In the genomic region with DNA sequence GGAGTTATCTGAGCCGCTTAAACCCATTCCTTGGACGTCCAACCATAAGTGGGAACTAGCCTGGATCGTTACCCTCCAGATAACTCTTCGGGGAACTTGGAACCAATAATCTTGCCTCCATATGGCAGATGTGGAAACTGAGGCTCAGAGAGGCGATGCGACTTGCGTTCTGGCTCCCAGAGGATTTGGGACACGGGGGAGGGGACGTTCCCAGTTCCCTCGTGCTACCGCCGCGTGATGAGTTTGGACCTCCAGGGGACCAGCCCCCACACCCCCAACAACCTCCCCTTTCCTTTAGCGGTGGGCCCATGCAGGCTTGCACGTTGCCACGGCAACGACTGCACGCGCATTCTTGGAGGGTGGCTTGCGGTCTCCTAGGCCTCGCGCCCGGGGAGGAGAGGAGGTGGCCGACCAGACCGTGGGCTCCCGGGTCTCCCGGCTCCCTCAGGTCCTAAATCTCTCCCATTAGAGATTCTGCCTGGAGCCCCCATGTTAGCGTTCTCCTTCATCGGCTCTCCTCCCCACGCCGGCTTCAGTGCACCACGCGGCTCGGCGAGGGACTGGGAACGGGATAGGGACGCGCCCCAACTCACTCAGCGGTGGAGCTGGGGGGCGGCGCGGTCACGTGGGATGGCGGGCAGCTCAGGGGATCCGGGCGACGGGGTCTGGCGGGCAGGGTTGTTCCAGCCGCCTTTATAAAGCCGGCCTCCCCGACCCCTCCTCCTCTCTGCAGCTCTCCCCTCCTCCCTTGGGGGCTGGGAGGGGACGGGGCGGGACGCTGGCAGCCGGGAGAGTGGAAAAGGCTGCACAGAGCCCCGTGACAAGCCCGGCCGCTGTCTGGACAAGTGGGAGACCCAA, we compare ENCODE assay signal across 1 cellular context.
TF ChIP-seq lines count a peak whose summit lies in the region.

PLTP (minus strand) TSS at position 670 of the 858 bp plus-strand sequence. CDS start 703 bp downstream, outside the sequence.

TF ChIP-seq in HepG2, 621 proteins besides CTCF, POLR2A, EP300 and RAD21 (continued from another document and continues in another):
- TF ChIP-seq ZZZ3 (CRISPR knock-in tag; IDR thresholded peaks at IDR 0.05; ENCODE audit: borderline replicate concordance) (peak; percentile 90), ZSCAN31 (CRISPR knock-in tag; IDR thresholded peaks at IDR 0.05; ENCODE audit: low read depth) (peak; percentile 70; the same call in 1 of the 2 replicates), AGO1 (IDR thresholded peaks at IDR 0.05; ENCODE audit: low read depth, low read length, poor library complexity, severe bottlenecking) (peak; percentile 77), HOXA5 (CRISPR knock-in tag; IDR thresholded peaks at IDR 0.05) (no peak), NFATC3 (CRISPR knock-in tag; IDR thresholded peaks at IDR 0.05) (no peak), CBX1 (IDR thresholded peaks at IDR 0.05; ENCODE audit: low read depth) (peak; percentile 37), ZNF33A (CRISPR knock-in tag; IDR thresholded peaks at IDR 0.05; ENCODE audit: borderline replicate concordance) (no peak), PAWR (CRISPR knock-in tag; IDR thresholded peaks at IDR 0.05; ENCODE audit: borderline replicate concordance) (peak; percentile 26; the same call in 1 of the 2 replicates), PTBP1 (IDR thresholded peaks at IDR 0.05; ENCODE audit: low read depth, low read length, poor library complexity, severe bottlenecking) (peak; percentile 83), MYC (CRISPR knock-in tag; IDR thresholded peaks at IDR 0.05; ENCODE audit: borderline replicate concordance) (peak; percentile 76; the same call in 1 of the 2 replicates), HNRNPUL1 (IDR thresholded peaks at IDR 0.05; ENCODE audit: low read depth, low read length) (no peak), ZMYM2 (CRISPR knock-in tag; IDR thresholded peaks at IDR 0.05) (0 out of 2 replicates have a peak, but pooled peaks have one; percentile 18), ZNF230 (CRISPR knock-in tag; IDR thresholded peaks at IDR 0.05) (peak; percentile 93), ZNF816 (CRISPR knock-in tag; IDR thresholded peaks at IDR 0.05; ENCODE audit: borderline replicate concordance) (no peak), AGO2 (optimal IDR thresholded peaks at IDR 0.05; ENCODE audit: low read depth, low read length) (peak; percentile 25), HOXA3 (CRISPR knock-in tag; IDR thresholded peaks at IDR 0.05) (peak; percentile 24; the same call in 1 of the 2 replicates), U2AF2 (IDR thresholded peaks at IDR 0.05; ENCODE audit: low read depth, low read length) (0 out of 2 replicates have a peak, but pooled peaks have one; percentile 86), ZNF629 (CRISPR knock-in tag; conservative IDR thresholded peaks at IDR 0.05) (peak; percentile 41; the same call in 1 of the 2 replicates), ZNF883 (CRISPR knock-in tag; IDR thresholded peaks at IDR 0.05; ENCODE audit: not compliant biosample characterization) (peak; percentile 65), SALL1 (CRISPR knock-in tag; IDR thresholded peaks at IDR 0.05) (peak; percentile 67), ARID3A (IDR thresholded peaks at IDR 0.05; ENCODE audit: low read depth, low read length) (no peak), HES4 (CRISPR knock-in tag; IDR thresholded peaks at IDR 0.05; ENCODE audit: borderline replicate concordance) (peak; percentile 66; the same call in 1 of the 2 replicates), ZSCAN21 (CRISPR knock-in tag; IDR thresholded peaks at IDR 0.05; ENCODE audit: borderline replicate concordance) (peak; percentile 35; the same call in 1 of the 2 replicates), ZFY (CRISPR knock-in tag; IDR thresholded peaks at IDR 0.05) (peak; percentile 56), ZNF619 (CRISPR knock-in tag; IDR thresholded peaks at IDR 0.05) (0 out of 2 replicates have a peak, but pooled peaks have one; percentile 22), ZBTB3 (CRISPR knock-in tag; IDR thresholded peaks at IDR 0.05; ENCODE audit: borderline replicate concordance, low read depth) (peak; percentile 37; the same call in 1 of the 2 replicates), RBAK (CRISPR knock-in tag; IDR thresholded peaks at IDR 0.05) (0 out of 2 replicates have a peak, but pooled peaks have one; percentile 19), PHF8 (CRISPR knock-in tag; IDR thresholded peaks at IDR 0.05) (peak; percentile 55), ZNF660 (CRISPR knock-in tag; IDR thresholded peaks at IDR 0.05; ENCODE audit: borderline replicate concordance, low read depth) (peak; percentile 84; the same call in 1 of the 2 replicates), FOXA3 (CRISPR knock-in tag; IDR thresholded peaks at IDR 0.05) (no peak), CHD2 (IDR thresholded peaks at IDR 0.05; ENCODE audit: low read depth, low read length) (no peak), KDM2A (CRISPR knock-in tag; IDR thresholded peaks at IDR 0.05; ENCODE audit: borderline replicate concordance, low read depth) (peak; percentile 66; the same call in 1 of the 2 replicates), HDAC2 (CRISPR knock-in tag; IDR thresholded peaks at IDR 0.05) (0 out of 2 replicates have a peak, but pooled peaks have one; percentile 13), HOXA9 (CRISPR knock-in tag; IDR thresholded peaks at IDR 0.05; ENCODE audit: borderline replicate concordance) (no peak), RARA (CRISPR knock-in tag; IDR thresholded peaks at IDR 0.05) (no peak), ZBTB7A (CRISPR knock-in tag; IDR thresholded peaks at IDR 0.05) (peak; percentile 58; the same call in 1 of the 2 replicates), BORCS8-MEF2B (CRISPR knock-in tag; IDR thresholded peaks at IDR 0.05) (peak; percentile 54; the same call in 1 of the 2 replicates), ZBTB1 (CRISPR knock-in tag; IDR thresholded peaks at IDR 0.05; ENCODE audit: borderline replicate concordance) (no peak), SAP130 (CRISPR knock-in tag; IDR thresholded peaks at IDR 0.05; ENCODE audit: low read depth) (peak; percentile 50), MTA1 (CRISPR knock-in tag; IDR thresholded peaks at IDR 0.05; ENCODE audit: borderline replicate concordance) (peak; percentile 78; the same call in 1 of the 2 replicates), DMAP1 (CRISPR knock-in tag; IDR thresholded peaks at IDR 0.05) (0 out of 2 replicates have a peak, but pooled peaks have one; percentile 16), RFX3 (CRISPR knock-in tag; IDR thresholded peaks at IDR 0.05) (peak; percentile 85), SP4 (CRISPR knock-in tag; IDR thresholded peaks at IDR 0.05) (0 out of 2 replicates have a peak, but pooled peaks have one; percentile 62), HNF4A (CRISPR knock-in tag; IDR thresholded peaks at IDR 0.05) (no peak), ZNF292 (CRISPR knock-in tag; IDR thresholded peaks at IDR 0.05; ENCODE audit: borderline replicate concordance, low read depth) (peak; percentile 91)
- TF ChIP-seq, protein P1, sequence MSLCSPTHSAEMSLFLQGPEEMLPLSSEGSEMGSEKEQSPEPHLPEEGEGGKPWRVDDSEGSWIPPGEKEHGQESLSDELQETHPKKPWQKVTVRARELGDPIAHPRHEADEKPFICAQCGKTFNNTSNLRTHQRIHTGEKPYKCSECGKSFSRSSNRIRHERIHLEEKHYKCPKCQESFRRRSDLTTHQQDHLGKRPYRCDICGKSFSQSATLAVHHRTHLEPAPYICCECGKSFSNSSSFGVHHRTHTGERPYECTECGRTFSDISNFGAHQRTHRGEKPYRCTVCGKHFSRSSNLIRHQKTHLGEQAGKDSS (CRISPR knock-in tag; IDR thresholded peaks at IDR 0.05; ENCODE audit: borderline replicate concordance, low read depth), result 0 out of 2 replicates have a peak, but pooled peaks have one; percentile 73
- TF ChIP-seq, protein P2, sequence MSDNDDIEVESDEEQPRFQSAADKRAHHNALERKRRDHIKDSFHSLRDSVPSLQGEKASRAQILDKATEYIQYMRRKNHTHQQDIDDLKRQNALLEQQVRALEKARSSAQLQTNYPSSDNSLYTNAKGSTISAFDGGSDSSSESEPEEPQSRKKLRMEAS (IDR thresholded peaks at IDR 0.05), result peak; percentile 24; the same call in 1 of the 2 replicates
- TF ChIP-seq, protein P3, sequence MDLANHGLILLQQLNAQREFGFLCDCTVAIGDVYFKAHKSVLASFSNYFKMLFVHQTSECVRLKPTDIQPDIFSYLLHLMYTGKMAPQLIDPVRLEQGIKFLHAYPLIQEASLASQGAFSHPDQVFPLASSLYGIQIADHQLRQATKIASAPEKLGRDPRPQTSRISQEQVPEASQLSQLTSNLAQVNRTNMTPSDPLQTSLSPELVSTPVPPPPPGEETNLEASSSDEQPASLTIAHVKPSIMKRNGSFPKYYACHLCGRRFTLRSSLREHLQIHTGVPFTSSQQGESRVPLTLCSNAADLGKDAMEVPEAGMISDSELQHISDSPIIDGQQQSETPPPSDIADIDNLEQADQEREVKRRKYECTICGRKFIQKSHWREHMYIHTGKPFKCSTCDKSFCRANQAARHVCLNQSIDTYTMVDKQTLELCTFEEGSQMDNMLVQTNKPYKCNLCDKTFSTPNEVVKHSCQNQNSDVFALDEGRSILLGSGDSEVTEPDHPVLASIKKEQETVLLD (CRISPR knock-in tag; IDR thresholded peaks at IDR 0.05; ENCODE audit: low read depth), result 0 out of 2 replicates have a peak, but pooled peaks have one; percentile 37
- TF ChIP-seq, protein P4, sequence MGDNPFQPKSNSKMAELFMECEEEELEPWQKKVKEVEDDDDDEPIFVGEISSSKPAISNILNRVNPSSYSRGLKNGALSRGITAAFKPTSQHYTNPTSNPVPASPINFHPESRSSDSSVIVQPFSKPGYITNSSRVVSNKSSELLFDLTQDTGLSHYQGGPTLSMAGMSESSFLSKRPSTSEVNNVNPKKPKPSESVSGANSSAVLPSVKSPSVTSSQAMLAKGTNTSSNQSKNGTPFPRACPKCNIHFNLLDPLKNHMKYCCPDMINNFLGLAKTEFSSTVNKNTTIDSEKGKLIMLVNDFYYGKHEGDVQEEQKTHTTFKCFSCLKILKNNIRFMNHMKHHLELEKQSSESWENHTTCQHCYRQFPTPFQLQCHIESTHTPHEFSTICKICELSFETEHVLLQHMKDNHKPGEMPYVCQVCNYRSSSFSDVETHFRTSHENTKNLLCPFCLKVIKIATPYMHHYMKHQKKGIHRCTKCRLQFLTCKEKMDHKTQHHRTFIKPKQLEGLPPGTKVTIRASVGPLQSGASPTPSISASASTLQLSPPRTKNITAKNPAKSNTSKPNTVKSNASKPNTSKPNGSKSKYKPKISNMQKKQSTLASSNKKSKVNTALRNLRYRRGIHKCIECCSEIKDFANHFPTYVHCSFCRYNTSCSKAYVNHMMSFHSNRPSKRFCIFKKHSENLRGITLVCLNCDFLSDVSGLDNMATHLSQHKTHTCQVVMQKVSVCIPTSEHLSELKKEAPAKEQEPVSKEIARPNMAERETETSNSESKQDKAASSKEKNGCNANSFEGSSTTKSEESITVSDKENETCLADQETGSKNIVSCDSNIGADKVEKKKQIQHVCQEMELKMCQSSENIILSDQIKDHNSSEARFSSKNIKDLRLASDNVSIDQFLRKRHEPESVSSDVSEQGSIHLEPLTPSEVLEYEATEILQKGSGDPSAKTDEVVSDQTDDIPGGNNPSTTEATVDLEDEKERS (CRISPR knock-in tag; IDR thresholded peaks at IDR 0.05), result peak; percentile 86; the same call in 1 of the 2 replicates
- TF ChIP-seq, protein P5, sequence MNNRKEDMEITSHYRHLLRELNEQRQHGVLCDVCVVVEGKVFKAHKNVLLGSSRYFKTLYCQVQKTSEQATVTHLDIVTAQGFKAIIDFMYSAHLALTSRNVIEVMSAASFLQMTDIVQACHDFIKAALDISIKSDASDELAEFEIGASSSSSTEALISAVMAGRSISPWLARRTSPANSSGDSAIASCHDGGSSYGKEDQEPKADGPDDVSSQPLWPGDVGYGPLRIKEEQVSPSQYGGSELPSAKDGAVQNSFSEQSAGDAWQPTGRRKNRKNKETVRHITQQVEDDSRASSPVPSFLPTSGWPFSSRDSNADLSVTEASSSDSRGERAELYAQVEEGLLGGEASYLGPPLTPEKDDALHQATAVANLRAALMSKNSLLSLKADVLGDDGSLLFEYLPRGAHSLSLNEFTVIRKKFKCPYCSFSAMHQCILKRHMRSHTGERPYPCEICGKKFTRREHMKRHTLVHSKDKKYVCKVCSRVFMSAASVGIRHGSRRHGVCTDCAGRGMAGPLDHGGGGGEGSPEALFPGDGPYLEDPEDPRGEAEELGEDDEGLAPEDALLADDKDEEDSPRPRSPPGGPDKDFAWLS (CRISPR knock-in tag; IDR thresholded peaks at IDR 0.05; ENCODE audit: borderline replicate concordance), result 0 out of 2 replicates have a peak, but pooled peaks have one; percentile 79
- TF ChIP-seq, protein P6, sequence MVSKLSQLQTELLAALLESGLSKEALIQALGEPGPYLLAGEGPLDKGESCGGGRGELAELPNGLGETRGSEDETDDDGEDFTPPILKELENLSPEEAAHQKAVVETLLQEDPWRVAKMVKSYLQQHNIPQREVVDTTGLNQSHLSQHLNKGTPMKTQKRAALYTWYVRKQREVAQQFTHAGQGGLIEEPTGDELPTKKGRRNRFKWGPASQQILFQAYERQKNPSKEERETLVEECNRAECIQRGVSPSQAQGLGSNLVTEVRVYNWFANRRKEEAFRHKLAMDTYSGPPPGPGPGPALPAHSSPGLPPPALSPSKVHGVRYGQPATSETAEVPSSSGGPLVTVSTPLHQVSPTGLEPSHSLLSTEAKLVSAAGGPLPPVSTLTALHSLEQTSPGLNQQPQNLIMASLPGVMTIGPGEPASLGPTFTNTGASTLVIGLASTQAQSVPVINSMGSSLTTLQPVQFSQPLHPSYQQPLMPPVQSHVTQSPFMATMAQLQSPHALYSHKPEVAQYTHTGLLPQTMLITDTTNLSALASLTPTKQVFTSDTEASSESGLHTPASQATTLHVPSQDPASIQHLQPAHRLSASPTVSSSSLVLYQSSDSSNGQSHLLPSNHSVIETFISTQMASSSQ (IDR thresholded peaks at IDR 0.05; ENCODE audit: low read depth), result no peak
- TF ChIP-seq, protein P6 (CRISPR knock-in tag; IDR thresholded peaks at IDR 0.05; ENCODE audit: borderline replicate concordance), result peak; percentile 70
